Comparison of ENCODE assay signal across 1 cellular context in the genomic region with DNA sequence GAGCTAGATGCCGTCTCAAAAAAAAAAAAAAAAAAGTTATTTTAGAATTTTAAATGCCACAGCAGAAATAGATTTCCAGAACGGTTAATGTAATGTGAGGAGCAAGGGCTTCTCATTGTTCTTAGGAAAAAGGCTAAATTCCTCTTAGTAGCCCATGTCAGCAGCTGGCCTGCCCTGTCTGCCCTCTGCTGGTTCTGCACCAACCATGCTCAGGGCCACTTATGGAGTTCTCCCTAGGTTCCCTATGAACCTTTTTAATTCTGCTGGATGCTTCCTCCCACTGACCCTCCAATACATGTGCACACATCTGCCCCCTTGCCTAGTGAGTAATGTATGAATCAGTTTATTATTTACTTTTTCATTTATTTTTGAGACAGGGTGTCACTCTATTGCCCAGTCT.
TF ChIP-seq lines count a peak whose summit lies in the region.

No MANE protein-coding gene starts in this region.

TF ChIP-seq in K562, 482 proteins besides CTCF, POLR2A, EP300 and RAD21 (continued from another document):
- no peak for TF ChIP-seq ATF6 (CRISPR knock-in tag; IDR thresholded peaks at IDR 0.05)
- TF ChIP-seq, protein P1, sequence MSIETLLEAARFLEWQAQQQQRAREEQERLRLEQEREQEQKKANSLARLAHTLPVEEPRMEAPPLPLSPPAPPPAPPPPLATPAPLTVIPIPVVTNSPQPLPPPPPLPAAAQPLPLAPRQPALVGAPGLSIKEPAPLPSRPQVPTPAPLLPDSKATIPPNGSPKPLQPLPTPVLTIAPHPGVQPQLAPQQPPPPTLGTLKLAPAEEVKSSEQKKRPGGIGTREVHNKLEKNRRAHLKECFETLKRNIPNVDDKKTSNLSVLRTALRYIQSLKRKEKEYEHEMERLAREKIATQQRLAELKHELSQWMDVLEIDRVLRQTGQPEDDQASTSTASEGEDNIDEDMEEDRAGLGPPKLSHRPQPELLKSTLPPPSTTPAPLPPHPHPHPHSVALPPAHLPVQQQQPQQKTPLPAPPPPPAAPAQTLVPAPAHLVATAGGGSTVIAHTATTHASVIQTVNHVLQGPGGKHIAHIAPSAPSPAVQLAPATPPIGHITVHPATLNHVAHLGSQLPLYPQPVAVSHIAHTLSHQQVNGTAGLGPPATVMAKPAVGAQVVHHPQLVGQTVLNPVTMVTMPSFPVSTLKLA (conservative IDR thresholded peaks at IDR 0.05): no peak
- no peak for TF ChIP-seq CREBBP (IDR thresholded peaks at IDR 0.05; ENCODE audit: low read depth, low read length)
- TF ChIP-seq, protein P2, sequence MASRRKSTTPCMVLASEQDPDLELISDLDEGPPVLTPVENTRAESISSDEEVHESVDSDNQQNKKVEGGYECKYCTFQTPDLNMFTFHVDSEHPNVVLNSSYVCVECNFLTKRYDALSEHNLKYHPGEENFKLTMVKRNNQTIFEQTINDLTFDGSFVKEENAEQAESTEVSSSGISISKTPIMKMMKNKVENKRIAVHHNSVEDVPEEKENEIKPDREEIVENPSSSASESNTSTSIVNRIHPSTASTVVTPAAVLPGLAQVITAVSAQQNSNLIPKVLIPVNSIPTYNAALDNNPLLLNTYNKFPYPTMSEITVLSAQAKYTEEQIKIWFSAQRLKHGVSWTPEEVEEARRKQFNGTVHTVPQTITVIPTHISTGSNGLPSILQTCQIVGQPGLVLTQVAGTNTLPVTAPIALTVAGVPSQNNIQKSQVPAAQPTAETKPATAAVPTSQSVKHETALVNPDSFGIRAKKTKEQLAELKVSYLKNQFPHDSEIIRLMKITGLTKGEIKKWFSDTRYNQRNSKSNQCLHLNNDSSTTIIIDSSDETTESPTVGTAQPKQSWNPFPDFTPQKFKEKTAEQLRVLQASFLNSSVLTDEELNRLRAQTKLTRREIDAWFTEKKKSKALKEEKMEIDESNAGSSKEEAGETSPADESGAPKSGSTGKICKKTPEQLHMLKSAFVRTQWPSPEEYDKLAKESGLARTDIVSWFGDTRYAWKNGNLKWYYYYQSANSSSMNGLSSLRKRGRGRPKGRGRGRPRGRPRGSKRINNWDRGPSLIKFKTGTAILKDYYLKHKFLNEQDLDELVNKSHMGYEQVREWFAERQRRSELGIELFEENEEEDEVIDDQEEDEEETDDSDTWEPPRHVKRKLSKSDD (conservative IDR thresholded peaks at IDR 0.05; ENCODE audit: low read length): no peak
